ENCODE assay signal across 8 cellular contexts in genomic region chr2:159030674-159031380, GRCh38.
DNase-seq lines count a peak whose midpoint lies in the region; ATAC-seq and TF ChIP-seq lines count a peak whose summit lies in the region.

No MANE protein-coding gene starts in this region.

- peaks cover 52% of the 10 kb centered on the region for H3K4me1 Mint-ChIP-seq in WTC11

- no peak for TF ChIP-seq CTCF in WTC11 (IDR thresholded peaks at IDR 0.05)

- DNase-seq in ELR (ENCODE audit: low read depth) (peak; percentile 79), WTC11 (ENCODE audit: low spot score) (no peak), Right ventricle myocardium superior (peak; percentile 65), pulmonary artery endothelial cell (ENCODE audit: low read depth, low spot score) (peak; percentile 95), NCI-H2081 (lab: John Stamatoyannopoulos, UW) (no peak), DMS114 treated with DMSO at 0.1 percent for 48 hours (lab: John Stamatoyannopoulos, UW; ENCODE audit: unreplicated experiment) (no peak), NCI-H187 treated with DMSO at 0.1 percent for 48 hours (lab: John Stamatoyannopoulos, UW) (no peak)

- POLR2A ChIA-PET in WTC11 (lab: Charles Lee): no interaction called here

- no peaks in the 10 kb centered on the region for H3K27me3 Mint-ChIP-seq in WTC11 (ENCODE audit: low read depth)

- peak overlapping the region; percentile 20 for H3K27ac Mint-ChIP-seq in WTC11

- peak; percentile 72 for ATAC-seq in WTC11
- peak; percentile 79 for ATAC-seq in Right ventricle myocardium superior (ENCODE audit: poor library complexity)
- ATAC-seq in GM21447 (IDR thresholded peaks at IDR 0.05; ENCODE audit: unreplicated experiment): no peak

- intact Hi-C loops in Right ventricle myocardium superior (cut with DNase I): loop anchor here (5.0 to 10.0 kb wide), 2 partner anchors 56 to 86 kb away; no protein-coding TSS in a partner anchor

- H3K4me3 Mint-ChIP-seq in WTC11: no peak overlapping the region

- H3K9me3 Mint-ChIP-seq in WTC11: no peaks in the 10 kb centered on the region

- CTCF ChIA-PET in WTC11 (lab: Charles Lee): interaction anchor here (2.9 kb wide), 1 partner anchor 88 kb away, joined by 13 read pairs; no protein-coding TSS in a partner anchor

- no peaks in the 10 kb centered on the region for H3K36me3 Mint-ChIP-seq in WTC11

TF ChIP-seq in WTC11, 78 proteins besides CTCF, POLR2A, EP300 and RAD21:
- TF ChIP-seq CBFB (CRISPR knock-in tag; IDR thresholded peaks at IDR 0.05; ENCODE audit: low read depth): no peak
- TF ChIP-seq HMGA2 (CRISPR knock-in tag; IDR thresholded peaks at IDR 0.05): no peak
- no peak for TF ChIP-seq TP53 (CRISPR knock-in tag; IDR thresholded peaks at IDR 0.05)
- no peak for TF ChIP-seq NR2C2 (CRISPR knock-in tag; IDR thresholded peaks at IDR 0.05)
- no peak for TF ChIP-seq MLX (CRISPR knock-in tag; IDR thresholded peaks at IDR 0.05)
- TF ChIP-seq ZNF219 (CRISPR knock-in tag; IDR thresholded peaks at IDR 0.05; ENCODE audit: borderline replicate concordance): no peak
- no peak for TF ChIP-seq NFE2L1 (CRISPR knock-in tag; IDR thresholded peaks at IDR 0.05)
- TF ChIP-seq ARID4B (CRISPR knock-in tag; IDR thresholded peaks at IDR 0.05; ENCODE audit: borderline replicate concordance): no peak
- no peak for TF ChIP-seq ZNF512 (CRISPR knock-in tag; IDR thresholded peaks at IDR 0.05; ENCODE audit: borderline replicate concordance)
- no peak for TF ChIP-seq ZNF232 (CRISPR knock-in tag; IDR thresholded peaks at IDR 0.05)

Comparison
In these comparisons a context has a peak if more than half of its experiments do, and no peak if none do; other contexts are left out.
1. DNase-seq: peak in ELR (single experiment), Right ventricle myocardium superior (single experiment) and pulmonary artery endothelial cell (single experiment); none in WTC11 (single experiment), NCI-H2081 (0 of 2), DMS114 treated with DMSO at 0.1 percent for 48 hours (single experiment) and NCI-H187 treated with DMSO at 0.1 percent for 48 hours (single experiment).